15 cellular contexts compared by ENCODE assay signal in the genomic region with DNA sequence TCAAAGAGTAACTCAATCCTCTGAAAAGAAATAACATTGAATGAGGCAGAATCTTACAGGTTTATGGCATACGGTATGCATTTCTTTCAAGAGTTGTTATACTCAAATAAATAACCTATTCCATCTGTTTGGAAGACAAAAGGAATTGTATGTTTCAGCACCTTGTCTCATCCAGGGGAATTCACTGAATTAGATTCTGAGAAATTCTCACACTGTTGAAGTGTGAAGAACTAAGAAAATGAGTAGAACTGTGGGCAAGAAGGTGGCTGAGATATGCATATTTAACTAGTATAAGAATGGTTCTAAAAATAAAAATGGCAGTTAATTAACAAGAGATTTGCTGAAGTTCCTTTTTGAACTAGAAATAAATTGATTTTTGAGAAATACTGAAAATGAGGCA.
DNase-seq lines count a peak whose midpoint lies in the region; ATAC-seq lines count a peak whose summit lies in the region.
"Had no signal": no experiment of that assay in that cellular context is flagged by ENCODE, and none has a peak within 500 bp of the region (broad histone marks: within the 10 kb centered on the region; RNA-seq: fewer than 3 reads in every experiment).

No MANE protein-coding gene starts in this region.

- DNase-seq in left kidney (ENCODE audit: low read depth, low spot score) = peak; percentile 34
- DNase-seq in activated naive CD4-positive, alpha-beta T cell (lab: John Stamatoyannopoulos, UW) = no peak
- DNase-seq in GOT3 (lab: John Stamatoyannopoulos, UW) = no peak
- DNase-seq: ACHN; BE2C; C1 segment of cervical spinal cord; Caco-2; CD4-positive, CD25-positive, alpha-beta regulatory T cell; CD8-positive, alpha-beta memory T cell; GM23248; HCEC 1CT had no signal

- ATAC-seq in GM18867 (IDR thresholded peaks at IDR 0.05; ENCODE audit: unreplicated experiment) = peak; percentile 44
- ATAC-seq in GM19035 (IDR thresholded peaks at IDR 0.05; ENCODE audit: unreplicated experiment) = peak; percentile 38
- peak; percentile 42 for ATAC-seq in HG02798 (IDR thresholded peaks at IDR 0.05; ENCODE audit: poor library complexity, unreplicated experiment)
- no peak for ATAC-seq in HG03571 (IDR thresholded peaks at IDR 0.05; ENCODE audit: unreplicated experiment)
